In genomic region chr4:108031427-108032083, GRCh38 we compare ENCODE assay signal across 13 cellular contexts. TPM values are rescaled to one million over a fixed set of nuclear protein-coding genes. Genes with fewer than 3 reads are reported as not detected.
DNase-seq lines count a peak whose midpoint lies in the region; TF ChIP-seq lines count a peak whose summit lies in the region.
"Had no signal": no experiment of that assay in that cellular context is flagged by ENCODE, and none has a peak within 500 bp of the region (broad histone marks: within the 10 kb centered on the region; RNA-seq: fewer than 3 reads in every experiment).

No MANE protein-coding gene starts in this region.

- DNase-seq in ELR (ENCODE audit: low read depth): peak; percentile 63
- peak; percentile 22 for DNase-seq in RPMI7951 (ENCODE audit: low read depth)
- peak; percentile 73 for DNase-seq in stimulated activated CD4-positive, alpha-beta T cell treated with anti-CD3 and anti-CD28 coated beads, Interleukin-15, amount 100 ng/mL, for 24 hours
- no peak for DNase-seq in GM20000 (ENCODE audit: low spot score)
- no peak for DNase-seq in activated effector memory CD4-positive, alpha-beta T cell treated with Interleukin-2 at 50 U/mL for 16 hours
- DNase-seq in foreskin fibroblast: no peak
- DNase-seq in kidney glomerular epithelial cell (lab: John Stamatoyannopoulos, UW): no peak
- DNase-seq: cortex of kidney, KG1, NCI-H2029 treated with DMSO at 0.1 percent for 48 hours had no signal

- no peaks in the 10 kb centered on the region for H3K9me3 Mint-ChIP-seq in activated naive CD8-positive, alpha-beta T cell (ENCODE audit: low read depth)
- H3K9me3 Mint-ChIP-seq: WTC11 had no signal

- no peak overlapping the region for H3K4me3 ChIP-seq in foreskin fibroblast (ENCODE audit: low read depth in 1 of 2, low read length in 2 of 2)

- no peak for TF ChIP-seq CTCF in GM20000 (IDR thresholded peaks at IDR 0.05; ENCODE audit: extremely low read depth, missing control alignments)
- TF ChIP-seq CTCF in foreskin fibroblast (IDR thresholded peaks at IDR 0.05; ENCODE audit: low read depth, low read length): no peak

- H3K4me3 Mint-ChIP-seq in activated naive CD8-positive, alpha-beta T cell: peak overlapping the region; percentile 49
- H3K4me3 Mint-ChIP-seq: B cell, WTC11 had no signal

- H3K4me1 Mint-ChIP-seq in activated naive CD8-positive, alpha-beta T cell (ENCODE audit: low read depth): peaks cover 78% of the 10 kb centered on the region

- H3K36me3 Mint-ChIP-seq in activated naive CD8-positive, alpha-beta T cell: peaks cover 10% of the 10 kb centered on the region

- H3K27me3 Mint-ChIP-seq in activated naive CD8-positive, alpha-beta T cell: no peaks in the 10 kb centered on the region
- H3K27me3 Mint-ChIP-seq: B cell had no signal

- H3K27ac Mint-ChIP-seq in activated naive CD8-positive, alpha-beta T cell: peak overlapping the region; percentile 97
- H3K27ac Mint-ChIP-seq: B cell had no signal

RNA-seq across cellular contexts. Expression of gene HADH, which starts 41.9 kb away (rescaled TPM):
- 15.1 and 16.7 TPM in 2 replicates for total RNA-seq in RPMI7951 (2014; rRNA removed; shearing (Covaris generic))

Comparison
In these comparisons a context has a peak if more than half of its experiments do, and no peak if none do; other contexts are left out.
1. DNase-seq: peak in ELR (single experiment), RPMI7951 (single experiment) and stimulated activated CD4-positive, alpha-beta T cell treated with anti-CD3 and anti-CD28 coated beads, Interleukin-15, amount 100 ng/mL, for 24 hours (single experiment); none in GM20000 (single experiment), activated effector memory CD4-positive, alpha-beta T cell treated with Interleukin-2 at 50 U/mL for 16 hours (single experiment), foreskin fibroblast (0 of 2) and kidney glomerular epithelial cell (single experiment).